Comparison of ENCODE assay signal across 8 cellular contexts in the genomic region with DNA sequence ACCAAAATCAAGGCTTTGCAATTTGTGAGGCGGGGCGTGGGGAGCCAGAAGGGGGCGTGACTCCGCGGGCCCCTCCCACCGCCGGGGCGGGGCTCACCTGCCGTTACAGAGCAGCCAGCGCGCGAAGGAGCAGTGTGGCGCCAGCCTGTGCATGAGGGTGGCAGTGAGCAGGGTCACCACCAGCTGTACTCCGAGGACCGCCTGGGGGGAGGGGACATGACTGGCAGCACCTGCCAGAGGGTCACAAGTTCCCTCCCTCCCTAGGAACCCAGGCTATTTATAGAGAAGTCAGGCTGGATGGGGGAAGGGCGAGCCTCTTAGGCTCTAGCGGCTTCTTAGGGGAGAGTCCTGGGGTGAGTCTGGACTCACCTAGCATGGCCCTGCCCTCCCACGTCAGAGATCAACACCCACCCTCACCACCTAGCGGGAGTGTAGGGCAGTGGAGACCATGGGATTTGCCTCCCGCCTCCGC. TPM values are rescaled to one million over a fixed set of nuclear protein-coding genes. Genes with fewer than 3 reads are reported as not detected.
A peak's percentile ranks its signal among the peaks of the same experiment; 100 is the strongest.
DNase-seq lines count a peak whose midpoint lies in the region; ATAC-seq and TF ChIP-seq lines count a peak whose summit lies in the region.

No MANE protein-coding gene starts in this region.

- intact Hi-C loops in ascending aorta (cut with DNase I), result loop anchor here (10.0 kb wide), 1 partner anchor 220 kb away; a partner anchor contains a TSS

- no peak overlapping the region for H3K27ac ChIP-seq in ascending aorta

- no peak for ATAC-seq in GM18519 (IDR thresholded peaks at IDR 0.05; ENCODE audit: low FRiP score, unreplicated experiment)

- DNase-seq in D341Med (ENCODE audit: low spot score), result peak; percentile 40
- DNase-seq in NCI-H146 (lab: John Stamatoyannopoulos, UW), result peak; percentile 76
- DNase-seq in activated naive CD4-positive, alpha-beta T cell treated with anti-CD3 and anti-CD28 coated beads, Interleukin-2, amount 10 ng/mL, durations not matched to agents 7 days and 5 days, result peak; percentile 51
- peak; percentile 54 for DNase-seq in nephron progenitor cell
- no peak for DNase-seq in superior temporal gyrus (ENCODE audit: extremely low spot score)
- no peak for DNase-seq in ascending aorta (ENCODE audit: low spot score in 2 of 2)
- DNase-seq in GM13977 (ENCODE audit: low spot score), result no peak

- H3K4me1 Mint-ChIP-seq in activated naive CD4-positive, alpha-beta T cell treated with anti-CD3 and anti-CD28 coated beads, Interleukin-2, amount 10 ng/mL, durations not matched to agents 7 days and 5 days, result peaks cover 35% of the 10 kb centered on the region
- peaks cover 27% of the 10 kb centered on the region for H3K4me1 Mint-ChIP-seq in nephron progenitor cell

- TF ChIP-seq CTCF in nephron progenitor cell (IDR thresholded peaks at IDR 0.05) (no peak), ascending aorta (IDR thresholded peaks at IDR 0.05) (no peak), GM13977 (IDR thresholded peaks at IDR 0.05; ENCODE audit: extremely low read depth, insufficient read depth, missing control alignments) (no peak)

- H3K4me3 Mint-ChIP-seq in activated naive CD4-positive, alpha-beta T cell treated with anti-CD3 and anti-CD28 coated beads, Interleukin-2, amount 10 ng/mL, durations not matched to agents 7 days and 5 days, result no peak overlapping the region
- no peak overlapping the region for H3K4me3 Mint-ChIP-seq in nephron progenitor cell

- peaks cover 0 to 8% of the 10 kb centered on the region in 2 donors for H3K4me1 ChIP-seq in ascending aorta

- peaks cover 7% of the 10 kb centered on the region for H3K36me3 Mint-ChIP-seq in activated naive CD4-positive, alpha-beta T cell treated with anti-CD3 and anti-CD28 coated beads, Interleukin-2, amount 10 ng/mL, durations not matched to agents 7 days and 5 days
- peaks cover 39% of the 10 kb centered on the region for H3K36me3 Mint-ChIP-seq in nephron progenitor cell (ENCODE audit: low read depth)

- H3K27me3 ChIP-seq in ascending aorta, result no peaks in the 10 kb centered on the region

- H3K27ac Mint-ChIP-seq in activated naive CD4-positive, alpha-beta T cell treated with anti-CD3 and anti-CD28 coated beads, Interleukin-2, amount 10 ng/mL, durations not matched to agents 7 days and 5 days, result no peak overlapping the region
- H3K27ac Mint-ChIP-seq in nephron progenitor cell, result no peak overlapping the region

- peaks cover 4 to 5% of the 10 kb centered on the region in 2 donors for H3K9me3 ChIP-seq in ascending aorta

- CTCF ChIA-PET in activated naive CD4-positive, alpha-beta T cell treated with anti-CD3 and anti-CD28 coated beads, Interleukin-2, amount 10 ng/mL, durations not matched to agents 7 days and 5 days (lab: Charles Lee), result interaction anchor here (1.7 to 2.2 kb wide), 2 partner anchors 11 to 24 kb away, joined by 4 to 5 read pairs; no protein-coding TSS in a partner anchor

- in situ Hi-C loops in GM13977 (cut with MboI; ENCODE audit: low pct_unique_long_range_greater_than_20kb, low sequenced_read_pairs, unreplicated experiment), result loop anchor here (10.0 kb wide), 1 partner anchor 80 kb away; no protein-coding TSS in a partner anchor

- peaks cover 11% of the 10 kb centered on the region for H3K9me3 Mint-ChIP-seq in activated naive CD4-positive, alpha-beta T cell treated with anti-CD3 and anti-CD28 coated beads, Interleukin-2, amount 10 ng/mL, durations not matched to agents 7 days and 5 days
- H3K9me3 Mint-ChIP-seq in nephron progenitor cell, result peaks cover 15% of the 10 kb centered on the region

- H3K27me3 Mint-ChIP-seq in activated naive CD4-positive, alpha-beta T cell treated with anti-CD3 and anti-CD28 coated beads, Interleukin-2, amount 10 ng/mL, durations not matched to agents 7 days and 5 days, result peaks cover 17% of the 10 kb centered on the region
- H3K27me3 Mint-ChIP-seq in nephron progenitor cell (ENCODE audit: low read depth, poor library complexity), result peaks cover 3% of the 10 kb centered on the region

- H3K36me3 ChIP-seq in ascending aorta, result peaks cover 3 to 7% of the 10 kb centered on the region in 2 donors

- H3K4me3 ChIP-seq in ascending aorta, result no peak overlapping the region

RNA-seq across cellular contexts. Expression of a gene that starts 3.6 kb away (rescaled TPM):
- total RNA-seq in ascending aorta, result 14.5 TPM

RNA-seq across cellular contexts. Expression of a gene that starts 35.3 kb away (rescaled TPM):
- not detected for total RNA-seq in ascending aorta

RNA-seq across cellular contexts. Expression of a gene that starts 57.2 kb away (rescaled TPM):
- total RNA-seq in ascending aorta, result 26.9 TPM

RNA-seq across cellular contexts. Expression of a gene that starts 57.3 kb away (rescaled TPM):
- 20.2 TPM for total RNA-seq in ascending aorta

Comparison
In these comparisons a context has a peak if more than half of its experiments do, and no peak if none do; other contexts are left out.
1. DNase-seq: peak in D341Med (single experiment), NCI-H146 (single experiment), activated naive CD4-positive, alpha-beta T cell treated with anti-CD3 and anti-CD28 coated beads, Interleukin-2, amount 10 ng/mL, durations not matched to agents 7 days and 5 days (single experiment) and nephron progenitor cell (single experiment); none in superior temporal gyrus (single experiment), ascending aorta (0 of 2) and GM13977 (single experiment).